In the genomic region with DNA sequence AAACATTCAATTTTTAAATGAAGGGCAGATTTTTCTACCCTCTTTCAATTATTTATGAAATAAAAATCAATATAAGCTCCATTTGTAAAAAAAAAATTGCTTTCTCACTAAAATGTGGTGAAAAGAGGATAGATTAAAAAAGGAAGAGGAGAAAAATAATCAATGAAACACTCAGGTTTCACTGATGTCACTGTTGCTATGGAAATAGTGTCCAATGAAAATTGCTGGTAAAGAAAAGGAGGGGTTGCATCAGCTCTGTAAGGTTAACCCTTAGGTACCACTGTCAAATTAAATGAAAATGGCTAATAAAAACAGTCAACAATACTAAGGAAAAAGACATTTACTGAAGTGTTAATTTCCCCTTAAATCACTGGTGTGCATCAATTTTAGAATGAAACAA, we compare ENCODE assay signal across 8 cellular contexts.
DNase-seq lines count a peak whose midpoint lies in the region; ATAC-seq, FAIRE-seq and TF ChIP-seq lines count a peak whose summit lies in the region.

No MANE protein-coding gene starts in this region.

- H3K27ac Mint-ChIP-seq in stimulated activated effector memory CD8-positive, alpha-beta T cell treated with anti-CD3 and anti-CD28 coated beads, Interleukin-12 subunit alpha, Interleukin-12 subunit beta, amount 100 ng/mL, for 72 hours: no peak overlapping the region

- no peak overlapping the region for H2BK120ac ChIP-seq in trophoblast cell (ENCODE audit: insufficient read depth, low read length, poor library complexity)

- no peaks in the 10 kb centered on the region for H3K9me3 ChIP-seq in A549
- H3K9me3 ChIP-seq in iPS-15b (ENCODE audit: control insufficient read depth, insufficient read depth, low read length): no peaks in the 10 kb centered on the region
- no peaks in the 10 kb centered on the region for H3K9me3 ChIP-seq in trophoblast cell (ENCODE audit: insufficient read depth, low read depth, low read length)

- H3K4me3 ChIP-seq in A549 (no peak overlapping the region), iPS-15b (ENCODE audit: low read depth, low read length) (peak overlapping the region; percentile 14), trophoblast cell (ENCODE audit: low read depth, low read length) (no peak overlapping the region)

- no peak overlapping the region for H2BK5ac ChIP-seq in trophoblast cell (ENCODE audit: low read depth, low read length, poor library complexity)

- H3K14ac ChIP-seq in trophoblast cell (ENCODE audit: low read length): no peak overlapping the region

- no peaks in the 10 kb centered on the region for H3K9me3 Mint-ChIP-seq in stimulated activated effector memory CD8-positive, alpha-beta T cell treated with anti-CD3 and anti-CD28 coated beads, Interleukin-12 subunit alpha, Interleukin-12 subunit beta, amount 100 ng/mL, for 72 hours

- no peak for TF ChIP-seq CTCF in A549 (IDR thresholded peaks at IDR 0.05)

- peaks cover 39% of the 10 kb centered on the region for H3K4me1 Mint-ChIP-seq in stimulated activated effector memory CD8-positive, alpha-beta T cell treated with anti-CD3 and anti-CD28 coated beads, Interleukin-12 subunit alpha, Interleukin-12 subunit beta, amount 100 ng/mL, for 72 hours

- no peak overlapping the region for H3K4ac ChIP-seq in trophoblast cell (ENCODE audit: low read depth, low read length)

- no peak overlapping the region for H3K23ac ChIP-seq in trophoblast cell (ENCODE audit: low read length)

- peak; percentile 24 to 29 for DNase-seq in A549 (ENCODE audit: low read depth in 1 of 2, low spot score in 1 of 2)
- no peak for DNase-seq in GM12891 (ENCODE audit: insufficient read length, low spot score)
- peak; percentile 27 for DNase-seq in NCI-H2107 treated with DMSO at 0.1 percent for 48 hours (lab: John Stamatoyannopoulos, UW; ENCODE audit: unreplicated experiment)
- peak; percentile 71 for DNase-seq in astrocyte of the hippocampus (ENCODE audit: low read depth, low spot score)
- no peak for DNase-seq in trophoblast cell
- no peak for DNase-seq in stimulated activated effector memory CD8-positive, alpha-beta T cell treated with anti-CD3 and anti-CD28 coated beads, Interleukin-12 subunit alpha, Interleukin-12 subunit beta, amount 100 ng/mL, for 72 hours (ENCODE audit: low spot score in 2 of 2)

- CTCF ChIA-PET in A549 (lab: Yijun Ruan, JAX): no interaction called here

- POLR2A ChIA-PET in A549 (lab: Yijun Ruan, JAX): interaction anchor here (0.5 kb wide), 1 partner anchor 93 kb away, joined by 3 read pairs; no protein-coding TSS in a partner anchor

- H4K91ac ChIP-seq in trophoblast cell (ENCODE audit: low read depth, low read length): no peak overlapping the region

- H3K4me3 Mint-ChIP-seq in stimulated activated effector memory CD8-positive, alpha-beta T cell treated with anti-CD3 and anti-CD28 coated beads, Interleukin-12 subunit alpha, Interleukin-12 subunit beta, amount 100 ng/mL, for 72 hours: no peak overlapping the region

- no peak overlapping the region for H4K8ac ChIP-seq in trophoblast cell (ENCODE audit: low read depth, low read length)

- peaks cover 2% of the 10 kb centered on the region for H3K79me1 ChIP-seq in trophoblast cell (ENCODE audit: low read length)

- H3K9ac ChIP-seq in iPS-15b (ENCODE audit: low read depth, low read length) (no peak overlapping the region), trophoblast cell (ENCODE audit: low read length) (no peak overlapping the region)

- no peaks in the 10 kb centered on the region for H3K36me3 ChIP-seq in iPS-15b (ENCODE audit: control insufficient read depth, insufficient read depth, low read length)
- peaks cover 2% of the 10 kb centered on the region in 2 experiments for H3K36me3 ChIP-seq in trophoblast cell (ENCODE audit: control insufficient read depth in 1 of 2, insufficient read depth in 2 of 2, low read length in 2 of 2)

- no peaks in the 10 kb centered on the region for H3K4me1 ChIP-seq in A549
- peaks cover 26% of the 10 kb centered on the region for H3K4me1 ChIP-seq in iPS-15b (ENCODE audit: control insufficient read depth, insufficient read depth, low read length)
- peaks cover 3 to 7% of the 10 kb centered on the region in 2 experiments for H3K4me1 ChIP-seq in trophoblast cell (ENCODE audit: control insufficient read depth in 1 of 2, insufficient read depth in 2 of 2, low read length in 2 of 2)

- no peak overlapping the region for H3K4me2 ChIP-seq in A549
- no peak overlapping the region for H3K4me2 ChIP-seq in trophoblast cell (ENCODE audit: low read length)

- H2BK12ac ChIP-seq in trophoblast cell (ENCODE audit: low read length): no peak overlapping the region

- H3K36me3 Mint-ChIP-seq in stimulated activated effector memory CD8-positive, alpha-beta T cell treated with anti-CD3 and anti-CD28 coated beads, Interleukin-12 subunit alpha, Interleukin-12 subunit beta, amount 100 ng/mL, for 72 hours: peaks cover 68% of the 10 kb centered on the region

- no peak overlapping the region for H2AK5ac ChIP-seq in trophoblast cell (ENCODE audit: low read length)

- no peaks in the 10 kb centered on the region for H3K27me3 ChIP-seq in iPS-15b (ENCODE audit: control insufficient read depth, insufficient read depth, low read length)
- no peaks in the 10 kb centered on the region for H3K27me3 ChIP-seq in trophoblast cell (ENCODE audit: insufficient read depth, low read length)

- no peak overlapping the region for H3K18ac ChIP-seq in trophoblast cell (ENCODE audit: low read length)

- TF ChIP-seq RAD21 in A549 (conservative IDR thresholded peaks at IDR 0.05 in 1 of 2, IDR thresholded peaks at IDR 0.05 in 1 of 2): no peak

- H3K27ac ChIP-seq in A549: no peak overlapping the region; a peak in 1 of 6 replicates
- no peak overlapping the region for H3K27ac ChIP-seq in trophoblast cell (ENCODE audit: low read depth, low read length)

- H4K12ac ChIP-seq in trophoblast cell (ENCODE audit: low read depth, low read length): no peak overlapping the region

- no peaks in the 10 kb centered on the region for H3K79me2 ChIP-seq in trophoblast cell (ENCODE audit: control insufficient read depth, insufficient read depth, low read length, poor library complexity)

- FAIRE-seq in A549 (lab: Jason Lieb, UNC): no peak
- peak; percentile 80 for FAIRE-seq in GM12891 (lab: Jason Lieb, UNC)

- H2AFZ ChIP-seq in trophoblast cell (ENCODE audit: insufficient read depth, low read length, poor library complexity): no peak overlapping the region

- TF ChIP-seq EP300 in A549 (IDR thresholded peaks at IDR 0.05): no peak

- no peak for TF ChIP-seq POLR2A in A549 (IDR thresholded peaks at IDR 0.05; ENCODE audit: low read length)
- no peak for TF ChIP-seq POLR2A in GM12891 (IDR thresholded peaks at IDR 0.05; ENCODE audit: low read depth, low read length)

- peak in 1 of 2 experiments; percentile 75; a peak in 4 of 6 replicates for ATAC-seq in A549
- ATAC-seq in stimulated activated effector memory CD8-positive, alpha-beta T cell treated with anti-CD3 and anti-CD28 coated beads, Interleukin-12 subunit alpha, Interleukin-12 subunit beta, amount 100 ng/mL, for 72 hours: no peak
- ATAC-seq in HG02588 (IDR thresholded peaks at IDR 0.05; ENCODE audit: unreplicated experiment): no peak

TF ChIP-seq in A549, 52 proteins besides CTCF, POLR2A, EP300 and RAD21:
- TF ChIP-seq CEBPB (IDR thresholded peaks at IDR 0.05): peak in 1 of 2 experiments; percentile 36; a peak in 1 of 4 replicates
- TF ChIP-seq ZFP36 (IDR thresholded peaks at IDR 0.05; ENCODE audit: borderline replicate concordance, partially characterized antibody): no peak
- peak; percentile 98 for TF ChIP-seq RFX5 (IDR thresholded peaks at IDR 0.05)

TF ChIP-seq in GM12891, 5 proteins besides CTCF, POLR2A, EP300 and RAD21:
- no peak for TF ChIP-seq PAX5 (IDR thresholded peaks at IDR 0.05; ENCODE audit: insufficient read depth, low read length, severe bottlenecking)
- TF ChIP-seq POLR2AphosphoS5 (IDR thresholded peaks at IDR 0.05; ENCODE audit: low read depth, low read length): no peak
- no peak for TF ChIP-seq TAF1 (IDR thresholded peaks at IDR 0.05; ENCODE audit: low read depth, low read length)
- TF ChIP-seq POU2F2 (IDR thresholded peaks at IDR 0.05; ENCODE audit: low read depth, low read length): no peak
- TF ChIP-seq SPI1 (IDR thresholded peaks at IDR 0.05; ENCODE audit: low read depth, low read length): no peak

Comparison
In these comparisons a context has a peak if more than half of its experiments do, and no peak if none do; other contexts are left out.
1. DNase-seq: peak in A549 (2 of 2), NCI-H2107 treated with DMSO at 0.1 percent for 48 hours (single experiment) and astrocyte of the hippocampus (single experiment); none in GM12891 (single experiment), trophoblast cell (0 of 2) and stimulated activated effector memory CD8-positive, alpha-beta T cell treated with anti-CD3 and anti-CD28 coated beads, Interleukin-12 subunit alpha, Interleukin-12 subunit beta, amount 100 ng/mL, for 72 hours (0 of 2).